ENCODE assay signal across 1 cellular context in the genomic region with DNA sequence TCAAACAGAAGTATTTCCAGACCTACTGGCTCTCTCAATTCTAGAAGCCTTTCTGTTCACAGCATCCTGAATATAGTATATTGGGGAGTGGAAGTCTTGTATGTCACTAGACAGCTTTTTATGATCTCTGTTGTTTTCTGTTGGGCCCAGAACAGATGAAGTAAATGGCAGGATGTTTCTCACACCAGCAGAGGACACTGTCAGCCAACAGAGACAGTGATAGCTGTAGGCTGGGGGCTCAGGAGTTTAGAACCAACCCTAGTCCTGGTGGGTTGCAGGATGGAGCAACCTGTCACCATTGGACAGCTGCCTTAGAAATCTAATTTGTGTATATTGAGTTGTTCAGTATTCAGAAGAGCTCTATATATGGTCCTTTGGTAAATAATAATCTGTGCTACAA.
TF ChIP-seq lines count a peak whose summit lies in the region.

No MANE protein-coding gene starts in this region.

TF ChIP-seq in endothelial cell of umbilical vein, 7 proteins besides CTCF, POLR2A, EP300 and RAD21:
- TF ChIP-seq JUN (IDR thresholded peaks at IDR 0.05; ENCODE audit: borderline replicate concordance, insufficient read depth, insufficient read length, low read depth) = no peak
- no peak for TF ChIP-seq FOS (IDR thresholded peaks at IDR 0.05; ENCODE audit: borderline replicate concordance, insufficient read depth, low read length)
